1 cellular context compared by ENCODE assay signal in the genomic region with DNA sequence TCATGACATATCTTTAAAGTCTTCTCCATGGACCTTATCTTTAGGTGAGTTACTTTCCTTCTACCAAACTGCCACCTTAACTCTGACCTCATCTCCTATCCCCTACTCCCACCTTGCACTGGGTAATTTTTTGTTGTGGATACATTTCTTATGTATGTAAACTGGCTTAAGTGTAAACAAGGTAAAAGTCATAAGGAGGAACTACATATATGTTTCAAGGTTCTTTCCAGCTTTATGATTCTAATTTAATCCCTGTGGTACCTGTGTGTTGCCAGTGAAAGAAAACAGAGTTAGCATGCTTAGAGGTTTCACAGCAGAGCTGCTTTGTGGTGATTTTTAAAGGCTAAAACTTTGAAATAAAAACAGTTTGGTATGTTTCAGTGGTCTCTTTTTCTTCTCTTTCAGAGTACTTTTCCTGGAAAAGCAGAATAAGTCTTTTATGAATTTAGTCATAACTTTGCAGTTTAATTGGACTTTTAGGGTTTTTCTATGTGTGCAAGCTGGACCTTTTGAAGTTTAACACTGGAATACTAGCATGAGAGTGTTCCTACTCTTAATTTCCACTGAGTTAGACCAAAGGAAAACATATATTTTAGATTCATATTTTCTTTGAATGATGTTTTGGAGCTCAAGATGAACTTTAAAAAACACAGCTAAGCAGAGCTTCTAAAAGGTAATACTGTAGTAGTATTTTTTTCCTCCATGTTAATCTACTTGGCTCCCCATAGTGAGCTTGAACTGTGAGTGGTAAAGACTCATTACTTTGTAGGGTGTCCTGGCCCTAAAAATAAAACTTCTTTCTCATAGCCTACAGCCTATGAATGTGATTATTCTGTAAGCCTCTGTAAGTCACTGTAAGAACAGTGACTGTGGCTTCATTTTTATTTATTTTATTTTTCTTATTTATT.
TF ChIP-seq lines count a peak whose summit lies in the region.

No MANE protein-coding gene starts in this region.

TF ChIP-seq in K562, 482 proteins besides CTCF, POLR2A, EP300 and RAD21 (continued from another document):
- TF ChIP-seq, protein P1, sequence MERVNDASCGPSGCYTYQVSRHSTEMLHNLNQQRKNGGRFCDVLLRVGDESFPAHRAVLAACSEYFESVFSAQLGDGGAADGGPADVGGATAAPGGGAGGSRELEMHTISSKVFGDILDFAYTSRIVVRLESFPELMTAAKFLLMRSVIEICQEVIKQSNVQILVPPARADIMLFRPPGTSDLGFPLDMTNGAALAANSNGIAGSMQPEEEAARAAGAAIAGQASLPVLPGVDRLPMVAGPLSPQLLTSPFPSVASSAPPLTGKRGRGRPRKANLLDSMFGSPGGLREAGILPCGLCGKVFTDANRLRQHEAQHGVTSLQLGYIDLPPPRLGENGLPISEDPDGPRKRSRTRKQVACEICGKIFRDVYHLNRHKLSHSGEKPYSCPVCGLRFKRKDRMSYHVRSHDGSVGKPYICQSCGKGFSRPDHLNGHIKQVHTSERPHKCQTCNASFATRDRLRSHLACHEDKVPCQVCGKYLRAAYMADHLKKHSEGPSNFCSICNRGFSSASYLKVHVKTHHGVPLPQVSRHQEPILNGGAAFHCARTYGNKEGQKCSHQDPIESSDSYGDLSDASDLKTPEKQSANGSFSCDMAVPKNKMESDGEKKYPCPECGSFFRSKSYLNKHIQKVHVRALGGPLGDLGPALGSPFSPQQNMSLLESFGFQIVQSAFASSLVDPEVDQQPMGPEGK (CRISPR knock-in tag; IDR thresholded peaks at IDR 0.05; ENCODE audit: borderline replicate concordance), result no peak
- 0 out of 2 replicates have a peak, but pooled peaks have one; percentile 8 for TF ChIP-seq ARID1B (IDR thresholded peaks at IDR 0.05)
